8 cellular contexts compared by ENCODE assay signal in the genomic region with DNA sequence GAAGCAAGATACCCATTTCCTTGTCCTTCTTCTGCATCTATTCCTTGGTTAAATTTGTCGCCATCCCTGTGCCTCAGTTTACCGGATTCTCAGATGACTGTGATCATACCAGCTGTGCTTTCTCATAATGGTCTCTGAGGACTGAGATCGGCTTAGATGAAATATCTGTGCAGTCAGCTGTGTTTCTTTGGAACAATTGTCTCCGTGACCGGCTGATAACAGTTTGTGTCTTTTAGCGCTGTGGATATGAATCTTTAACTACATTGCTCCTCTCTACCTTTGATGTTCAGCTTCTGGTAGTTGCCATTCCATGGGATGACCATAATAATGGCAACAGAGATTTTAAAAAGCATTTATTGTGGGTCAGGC. TPM values are rescaled to one million over a fixed set of nuclear protein-coding genes. Genes with fewer than 3 reads are reported as not detected.
A peak's percentile ranks its signal among the peaks of the same experiment; 100 is the strongest.
DNase-seq lines count a peak whose midpoint lies in the region; ATAC-seq and TF ChIP-seq lines count a peak whose summit lies in the region.

No MANE protein-coding gene starts in this region.

- peak overlapping the region; percentile 89 for H3K4me3 Mint-ChIP-seq in Caco-2 (ENCODE audit: unreplicated experiment)
- H3K4me3 Mint-ChIP-seq in endothelial cell (ENCODE audit: unreplicated experiment), result peak overlapping the region; percentile 100

- H3K36me3 ChIP-seq in Caco-2 (ENCODE audit: control insufficient read depth, insufficient read depth, low read length) (no peaks in the 10 kb centered on the region), osteoblast (ENCODE audit: insufficient read depth, low read length) (peaks cover 13% of the 10 kb centered on the region)

- H3K36me3 Mint-ChIP-seq in Caco-2 (ENCODE audit: insufficient read depth, unreplicated experiment) (no peaks in the 10 kb centered on the region), endothelial cell (ENCODE audit: low read depth, unreplicated experiment) (no peaks in the 10 kb centered on the region)

- H3K9me3 ChIP-seq in Caco-2 (no peaks in the 10 kb centered on the region), osteoblast (ENCODE audit: low read depth, low read length) (no peaks in the 10 kb centered on the region)

- H2AFZ ChIP-seq in osteoblast (ENCODE audit: low read length), result peak overlapping the region; percentile 96

- CTCF ChIA-PET in Caco-2 (lab: Charles Lee), result interaction anchor here (0.9 to 1.8 kb wide), 5 partner anchors 13 to 155 kb away, joined by 3 to 14 read pairs (median 7); no protein-coding TSS in a partner anchor

- intact Hi-C loops in Caco-2 (cut with micrococcal nuclease; ENCODE audit: unreplicated experiment), result loop anchor here (1.0 to 5.0 kb wide), 2 partner anchors 28 to 53 kb away; no protein-coding TSS in a partner anchor

- no peak for DNase-seq in Caco-2
- DNase-seq in OCI-M1 (lab: John Stamatoyannopoulos, UW), result peak; percentile 29
- no peak for DNase-seq in endothelial cell (ENCODE audit: low spot score)
- DNase-seq in osteoblast (ENCODE audit: insufficient read length, low spot score, missing footprints), result peak; percentile 64
- DNase-seq in COR-L47 (lab: John Stamatoyannopoulos, UW), result no peak
- no peak for DNase-seq in foreskin melanocyte
- DNase-seq in HPDE6-E6E7 (ENCODE audit: extremely low spot score), result no peak

- H4K20me1 ChIP-seq in osteoblast (ENCODE audit: insufficient read depth, low read length), result peaks cover 3% of the 10 kb centered on the region

- H3K9me3 Mint-ChIP-seq in Caco-2 (ENCODE audit: unreplicated experiment) (no peaks in the 10 kb centered on the region), endothelial cell (ENCODE audit: unreplicated experiment) (no peaks in the 10 kb centered on the region)

- POLR2A ChIA-PET in Caco-2 (lab: Charles Lee), result no interaction called here

- peak overlapping the region; percentile 82 for H3K4me3 ChIP-seq in Caco-2 (ENCODE audit: low read depth, low read length)
- peak overlapping the region; percentile 88 for H3K4me3 ChIP-seq in osteoblast (ENCODE audit: insufficient read depth, low read length)

- TF ChIP-seq CTCF in Caco-2 (IDR thresholded peaks at IDR 0.05; ENCODE audit: insufficient read depth in 1 of 2, low read depth in 1 of 2, low read length in 1 of 2, severe bottlenecking in 1 of 2, unreplicated experiment in 1 of 2) (no peak), endothelial cell (IDR thresholded peaks at IDR 0.05; ENCODE audit: unreplicated experiment) (no peak), osteoblast (IDR thresholded peaks at IDR 0.05; ENCODE audit: extremely low read depth, low read depth, low read length) (no peak)

- no peaks in the 10 kb centered on the region for H3K4me1 Mint-ChIP-seq in Caco-2 (ENCODE audit: low read depth, unreplicated experiment)
- H3K4me1 Mint-ChIP-seq in endothelial cell (ENCODE audit: unreplicated experiment), result peaks cover 14% of the 10 kb centered on the region

- H3K27ac Mint-ChIP-seq in Caco-2 (ENCODE audit: unreplicated experiment), result peak overlapping the region; percentile 72
- H3K27ac Mint-ChIP-seq in endothelial cell (ENCODE audit: unreplicated experiment), result peak overlapping the region; percentile 89

- peaks cover 74% of the 10 kb centered on the region for H3K79me2 ChIP-seq in osteoblast (ENCODE audit: insufficient read depth, low read length)

- peak overlapping the region; percentile 85 for H3K27ac ChIP-seq in osteoblast (ENCODE audit: low read depth, low read length)

- H3K27me3 ChIP-seq in Caco-2 (replicated peaks; ENCODE audit: control insufficient read depth, insufficient read depth, low read length) (no peaks in the 10 kb centered on the region), osteoblast (ENCODE audit: insufficient read depth, low read length) (no peaks in the 10 kb centered on the region)

- H3K27me3 Mint-ChIP-seq in Caco-2 (ENCODE audit: insufficient read depth, unreplicated experiment) (no peaks in the 10 kb centered on the region), endothelial cell (ENCODE audit: unreplicated experiment) (peaks cover 5% of the 10 kb centered on the region)

- peak overlapping the region; percentile 92 for H3K4me2 ChIP-seq in osteoblast (ENCODE audit: insufficient read depth, low read length)

- BruUV-seq in Caco-2 (replicated peaks; lab: Mats Ljungman, UMichigan), result TSS peak; percentile 43

- no peak for ATAC-seq in GM21423 (IDR thresholded peaks at IDR 0.05; ENCODE audit: unreplicated experiment)

- H3K4me1 ChIP-seq in Caco-2, result peaks cover 8% of the 10 kb centered on the region; the same call in 1 of the 2 replicates
- peaks cover 14% of the 10 kb centered on the region for H3K4me1 ChIP-seq in osteoblast (ENCODE audit: insufficient read depth, low read length)

RNA-seq across cellular contexts. Expression of a gene that starts 0.5 kb away (rescaled TPM):
- total RNA-seq in Caco-2 (2022) (76.3 and 78.3 TPM in 2 replicates), endothelial cell (ENCODE audit: unreplicated experiment) (83.8 TPM), osteoblast (142 and 152 TPM in 2 replicates)

RNA-seq across cellular contexts. Expression of a gene that starts 0.8 kb away (rescaled TPM):
- total RNA-seq in Caco-2 (2022) (16.1 and 17.8 TPM in 2 replicates), endothelial cell (ENCODE audit: unreplicated experiment) (9.0 TPM), osteoblast (14.1 TPM in 2 replicates)

Comparison
In these comparisons a context has a peak if more than half of its experiments do, and no peak if none do; other contexts are left out.
1. DNase-seq: peak in OCI-M1 (single experiment) and osteoblast (single experiment); none in Caco-2 (0 of 2), endothelial cell (single experiment), COR-L47 (single experiment), foreskin melanocyte (single experiment) and HPDE6-E6E7 (single experiment).